ENCODE assay signal across 8 cellular contexts in the genomic region with DNA sequence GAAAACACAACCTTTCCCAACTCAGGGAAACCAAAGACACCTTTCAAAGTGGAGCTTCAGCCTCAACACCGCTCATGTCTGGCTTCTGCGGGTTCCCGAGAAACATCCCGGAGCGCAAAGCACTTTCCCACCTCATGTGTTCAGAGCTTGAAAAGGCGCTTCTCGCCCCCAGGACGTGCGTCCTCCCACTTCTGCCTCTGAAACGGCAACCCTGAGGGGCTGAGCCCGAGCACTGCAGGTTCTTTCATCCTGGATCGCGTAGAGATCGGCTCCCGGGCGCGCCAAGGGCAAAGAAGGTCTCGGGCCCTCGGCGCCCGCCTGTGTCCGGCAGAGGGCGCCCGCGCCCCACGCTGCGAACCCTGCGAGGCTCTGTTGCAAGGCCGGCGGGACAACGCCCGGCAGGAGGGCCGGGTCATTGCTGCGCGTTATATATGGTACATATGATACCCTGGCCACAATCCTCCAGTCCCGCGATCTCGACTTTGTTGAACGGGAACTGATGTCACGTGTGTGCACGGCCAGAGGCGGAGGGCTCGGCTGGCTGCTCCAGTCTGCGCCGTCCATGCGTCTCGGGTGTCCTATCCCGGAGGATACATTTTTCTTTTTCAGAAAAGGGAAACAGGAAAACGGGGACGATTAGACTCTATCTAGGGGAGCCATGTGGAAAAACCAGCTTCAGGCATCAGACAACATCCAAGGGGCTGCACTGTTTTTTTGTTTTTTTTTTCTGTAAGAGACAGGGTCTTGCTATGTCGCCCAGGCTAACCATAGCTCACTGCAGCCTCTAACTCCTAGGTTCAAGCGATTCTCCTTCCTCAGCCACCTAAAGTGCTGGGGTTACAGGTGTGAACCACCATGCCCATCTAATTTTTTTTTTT. TPM values are rescaled to one million over a fixed set of nuclear protein-coding genes. Genes with fewer than 3 reads are reported as not detected.
A peak's percentile ranks its signal among the peaks of the same experiment; 100 is the strongest.
DNase-seq lines count a peak whose midpoint lies in the region; ATAC-seq, FAIRE-seq and TF ChIP-seq lines count a peak whose summit lies in the region.

No MANE protein-coding gene starts in this region.

- no peak for TF ChIP-seq EP300 in H1 (IDR thresholded peaks at IDR 0.05; ENCODE audit: borderline replicate concordance in 1 of 2, low read depth in 2 of 2, low read length in 2 of 2)

- ATAC-seq in GM19025 (IDR thresholded peaks at IDR 0.05; ENCODE audit: low read depth, unreplicated experiment) (peak; percentile 72), HG03565 (IDR thresholded peaks at IDR 0.05; ENCODE audit: unreplicated experiment) (peak; percentile 85)

- no peak for TF ChIP-seq POLR2A in H1 (IDR thresholded peaks at IDR 0.05; ENCODE audit: control extremely low read depth in 1 of 2, low read depth in 2 of 2, low read length in 2 of 2)

- H4K8ac ChIP-seq in H1 (ENCODE audit: extremely low read depth, insufficient read depth, low read length) (peak overlapping the region; percentile 87; the same call in 1 of the 2 replicates), mesendoderm (ENCODE audit: low read depth, low read length) (no peak overlapping the region)

- H2AK5ac ChIP-seq in H1 (ENCODE audit: low read depth, low read length), result no peak overlapping the region
- no peak overlapping the region for H2AK5ac ChIP-seq in mesendoderm (ENCODE audit: low read length)

- no peak overlapping the region for H3K4ac ChIP-seq in H1 (replicated peaks; ENCODE audit: insufficient read length, low read depth, low read length)
- H3K4ac ChIP-seq in mesendoderm (ENCODE audit: low read depth, low read length), result no peak overlapping the region

- no peak overlapping the region for H2BK15ac ChIP-seq in H1 (ENCODE audit: low read length)
- H2BK15ac ChIP-seq in mesendoderm (replicated peaks; ENCODE audit: low read depth), result no peak overlapping the region

- H3K79me2 ChIP-seq in H1 (ENCODE audit: control insufficient read depth in 1 of 2, insufficient read depth in 2 of 2, low read length in 2 of 2) (no peaks in the 10 kb centered on the region), mesendoderm (ENCODE audit: control insufficient read depth, insufficient read depth, low read length) (no peaks in the 10 kb centered on the region)

- H3K9me3 ChIP-seq in H1 (ENCODE audit: insufficient read depth in 2 of 2, low read depth in 1 of 2, low read length in 1 of 2), result no peaks in the 10 kb centered on the region

- FAIRE-seq in H1 (lab: Jason Lieb, UNC), result no peak

- H3K27ac ChIP-seq in H1 (ENCODE audit: low read depth, low read length) (no peak overlapping the region), mesendoderm (ENCODE audit: low read depth, low read length) (no peak overlapping the region)

- POLR2A ChIA-PET in H1 (lab: Charles Lee; ENCODE audit: partially characterized antibody), result interaction anchor here (0.8 to 2.1 kb wide), 3 partner anchors 8 to 12 kb away, joined by 3 to 5 read pairs (median 3); no protein-coding TSS in a partner anchor

- no peak overlapping the region for H2BK120ac ChIP-seq in H1 (replicated peaks; ENCODE audit: low read depth, low read length)
- H2BK120ac ChIP-seq in mesendoderm (ENCODE audit: low read depth, low read length), result no peak overlapping the region

- H3K23ac ChIP-seq in H1 (ENCODE audit: insufficient read length), result no peak overlapping the region
- H3K23ac ChIP-seq in mesendoderm (ENCODE audit: low read length), result no peak overlapping the region

- H3K4me3 ChIP-seq in AG10803 (ENCODE audit: low read length) (peak overlapping the region; percentile 68), H1 (ENCODE audit: extremely low read depth in 1 of 4, insufficient read depth in 2 of 4, low read depth in 3 of 4, low read length in 4 of 4) (peak overlapping the region in 3 of 4 experiments; percentile 28 to 53 (median 42); a peak in 5 of 8 replicates), mesendoderm (ENCODE audit: low read length) (no peak overlapping the region)

- peak; percentile 82 for DNase-seq in AG10803 (ENCODE audit: low read depth)
- DNase-seq in NCI-H774 (lab: John Stamatoyannopoulos, UW), result peak; percentile 86
- peak; percentile 95 for DNase-seq in activated CD8-positive, alpha-beta memory T cell treated with anti-CD3 and anti-CD28 coated beads for 24 hours
- peak; percentile 58 to 96 for DNase-seq in H1 (ENCODE audit: low read depth in 1 of 2, low spot score in 2 of 2)
- DNase-seq in mesendoderm, result peak; percentile 87
- DNase-seq in stimulated activated CD8-positive, alpha-beta memory T cell treated with anti-CD3 and anti-CD28 coated beads, Interleukin-12 subunit alpha, Interleukin-12 subunit beta, amount 100 ng/mL, for 24 hours (ENCODE audit: extremely low read depth), result peak; percentile 31

- H2BK20ac ChIP-seq in H1 (ENCODE audit: low read length), result no peak overlapping the region

- CTCF ChIA-PET in H1 (lab: Charles Lee; ENCODE audit: partially characterized antibody), result interaction anchor here (0.6 to 4.2 kb wide), 41 partner anchors 8 to 1947 kb away, joined by 3 to 42 read pairs (median 4); a partner anchor contains a TSS

- H3K18ac ChIP-seq in H1 (ENCODE audit: extremely low read depth, low read length) (peak overlapping the region; percentile 68), mesendoderm (ENCODE audit: low read length) (no peak overlapping the region)

- TF ChIP-seq RAD21 in H1 (IDR thresholded peaks at IDR 0.05 in 1 of 2, conservative IDR thresholded peaks at IDR 0.05 in 1 of 2; ENCODE audit: low read depth in 2 of 2, low read length in 2 of 2), result peak; percentile 93 to 98

- H4K5ac ChIP-seq in H1 (ENCODE audit: insufficient read length, low read depth, low read length) (no peak overlapping the region), mesendoderm (ENCODE audit: low read length) (no peak overlapping the region)

- 21% methylated on average over 52 of the region's 52 CpGs; no CpG with 5 or more reads in 1 of the 2 experiments for WGBS in H1 (ENCODE audit: extremely low coverage in 1 of 2, insufficient coverage in 1 of 2, insufficient read length in 1 of 2, insufficient replicate concordance in 2 of 2, low coverage in 1 of 2, low lambda C conversion rate in 2 of 2, missing lambda C conversion rate in 1 of 2), 2 experiments
- no CpG with 5 or more reads among the region's 52 CpGs for WGBS in mesendoderm (ENCODE audit: extremely low coverage, insufficient coverage, low lambda C conversion rate)

- H3K4me2 ChIP-seq in H1 (ENCODE audit: insufficient read depth in 1 of 2, low read depth in 2 of 2, low read length in 2 of 2) (peak overlapping the region; percentile 8 to 81; a peak in 3 of 4 replicates), mesendoderm (ENCODE audit: low read length) (peak overlapping the region; percentile 41)

- H3K56ac ChIP-seq in H1 (replicated peaks; ENCODE audit: insufficient read length, low read depth, low read length) (no peak overlapping the region), mesendoderm (ENCODE audit: low read length) (peak overlapping the region; percentile 71)

- H2AFZ ChIP-seq in H1 (ENCODE audit: low read length), result peak overlapping the region; percentile 95

- no peak overlapping the region for H2BK12ac ChIP-seq in H1 (ENCODE audit: low read depth, low read length)

- H4K91ac ChIP-seq in H1 (replicated peaks; ENCODE audit: insufficient read length, low read length), result peak overlapping the region; percentile 65

- H3K79me1 ChIP-seq in H1 (ENCODE audit: low read depth, low read length), result no peaks in the 10 kb centered on the region
- no peaks in the 10 kb centered on the region for H3K79me1 ChIP-seq in mesendoderm (ENCODE audit: low read length)

- peaks cover 0 to 10% (median 7%) of the 10 kb centered on the region in 4 experiments; a peak in 5 of 7 replicates for H3K27me3 ChIP-seq in H1 (replicated peaks in 1 of 4; ENCODE audit: control insufficient read depth in 3 of 4, extremely low read depth in 1 of 4, insufficient read depth in 3 of 4, low read length in 3 of 4)
- H3K27me3 ChIP-seq in mesendoderm (ENCODE audit: insufficient read depth, low read length, poor library complexity), result no peaks in the 10 kb centered on the region

- H3K4me1 ChIP-seq in H1 (replicated peaks in 1 of 4; ENCODE audit: control insufficient read depth in 3 of 4, insufficient read depth in 4 of 4, low read length in 3 of 4) (no peaks in the 10 kb centered on the region; a peak in 1 of 7 replicates), mesendoderm (ENCODE audit: control insufficient read depth, low read depth, low read length) (no peaks in the 10 kb centered on the region)

- no peak overlapping the region for H3K14ac ChIP-seq in H1 (ENCODE audit: insufficient read length)

- H3K9ac ChIP-seq in H1 (replicated peaks in 1 of 4; ENCODE audit: extremely low read depth in 1 of 4, low read depth in 3 of 4, low read length in 3 of 4) (no peak overlapping the region), mesendoderm (ENCODE audit: low read length) (peak overlapping the region; percentile 57)

- H2BK5ac ChIP-seq in H1 (ENCODE audit: low read depth, low read length) (no peak overlapping the region), mesendoderm (ENCODE audit: low read length) (no peak overlapping the region)

- no peaks in the 10 kb centered on the region for H4K20me1 ChIP-seq in H1 (replicated peaks in 1 of 2; ENCODE audit: control insufficient read depth in 1 of 2, insufficient read depth in 2 of 2, low read length in 2 of 2)

- H3K36me3 ChIP-seq in H1 (ENCODE audit: control insufficient read depth in 2 of 4, insufficient read depth in 4 of 4, low read length in 3 of 4) (no peaks in the 10 kb centered on the region; a peak in 3 of 8 replicates), mesendoderm (ENCODE audit: control insufficient read depth, insufficient read depth, low read length) (no peaks in the 10 kb centered on the region)

- TF ChIP-seq CTCF in AG10803 (conservative IDR thresholded peaks at IDR 0.05; ENCODE audit: low read length), result peak; percentile 84
- peak; percentile 79 to 96 (median 88) for TF ChIP-seq CTCF in H1 (IDR thresholded peaks at IDR 0.05; ENCODE audit: control extremely low read depth in 1 of 3, insufficient read depth in 1 of 3, low read depth in 1 of 3, low read length in 3 of 3)

- no peaks in the 10 kb centered on the region; the same call in 1 of the 2 replicates for H3K23me2 ChIP-seq in H1 (ENCODE audit: low read depth, low read length)

RNA-seq across cellular contexts. Expression of a gene that starts 19.1 kb away (rescaled TPM):
- total RNA-seq in H1 (2021; fragmentation: NEBNext Ultra II Directional; extraction: Animal tissue kit (Norgen Biotek cat#: 25700)), result 15.2 and 17.7 TPM in 2 replicates
- 7.1 and 10.4 TPM in 2 replicates for polyA plus RNA-seq in H1 (2011; rRNA removed)
- 15.2 TPM for polyA plus RNA-seq in H1 (2011; cell fraction: cytosol; rRNA removed)
- polyA plus RNA-seq in H1 (2011; cell fraction: nucleus; rRNA removed), result 6.6 TPM
- 13.2 to 16.9 TPM (median 15.3 TPM) in 4 replicates for polyA plus RNA-seq in H1 (2012, experiment 1 of 2)
- polyA plus RNA-seq in H1 (2012, experiment 2 of 2), result 6.6 TPM
- 7.7 TPM for polyA plus RNA-seq in H1 (2013, experiment 1 of 2)
- polyA plus RNA-seq in H1 (2013, experiment 2 of 2), result 9.0 TPM
- polyA minus RNA-seq in H1 (2011; rRNA and poly(A)+ RNA removed), result 9.8 and 14.4 TPM in 2 replicates
- polyA minus RNA-seq in H1 (2011; cell fraction: cytosol; rRNA and poly(A)+ RNA removed), result 13.9 TPM
- polyA minus RNA-seq in H1 (2011; cell fraction: nucleus; rRNA and poly(A)+ RNA removed), result 11.6 TPM
- polyA plus RNA-seq in mesendoderm (2013, experiment 1 of 2), result 12.6 TPM
- polyA plus RNA-seq in mesendoderm (2013, experiment 2 of 2), result 12.3 TPM

RNA-seq across cellular contexts. Expression of a gene that starts 27.2 kb away (rescaled TPM):
- total RNA-seq in H1 (2021; fragmentation: NEBNext Ultra II Directional; extraction: Animal tissue kit (Norgen Biotek cat#: 25700)), result 3.3 and 3.4 TPM in 2 replicates
- 1.1 and 1.8 TPM in 2 replicates for polyA plus RNA-seq in H1 (2011; rRNA removed)
- polyA plus RNA-seq in H1 (2011; cell fraction: cytosol; rRNA removed), result 1.4 TPM
- 1.9 TPM for polyA plus RNA-seq in H1 (2011; cell fraction: nucleus; rRNA removed)
- 1.1 to 1.5 TPM (median 1.3 TPM) in 4 replicates for polyA plus RNA-seq in H1 (2012, experiment 1 of 2)
- 0.29 TPM for polyA plus RNA-seq in H1 (2012, experiment 2 of 2)
- 1.8 TPM for polyA plus RNA-seq in H1 (2013, experiment 1 of 2)
- 1.9 TPM for polyA plus RNA-seq in H1 (2013, experiment 2 of 2)
- 1.5 and 2.1 TPM in 2 replicates for polyA minus RNA-seq in H1 (2011; rRNA and poly(A)+ RNA removed)
- 3.7 TPM for polyA minus RNA-seq in H1 (2011; cell fraction: cytosol; rRNA and poly(A)+ RNA removed)
- 3.6 TPM for polyA minus RNA-seq in H1 (2011; cell fraction: nucleus; rRNA and poly(A)+ RNA removed)
- 2.3 TPM for polyA plus RNA-seq in mesendoderm (2013, experiment 1 of 2)
- 2.5 TPM for polyA plus RNA-seq in mesendoderm (2013, experiment 2 of 2)

Comparison
In these comparisons a context has a peak if more than half of its experiments do, and no peak if none do; other contexts are left out.
1. DNase-seq: peak in every context shown above with its lines; median percentile 95 in activated CD8-positive, alpha-beta memory T cell treated with anti-CD3 and anti-CD28 coated beads for 24 hours; 87 in mesendoderm; 86 in NCI-H774; 82 in AG10803; 77 in H1; 31 in stimulated activated CD8-positive, alpha-beta memory T cell treated with anti-CD3 and anti-CD28 coated beads, Interleukin-12 subunit alpha, Interleukin-12 subunit beta, amount 100 ng/mL, for 24 hours.